1 cellular context compared by ENCODE assay signal in the genomic region with DNA sequence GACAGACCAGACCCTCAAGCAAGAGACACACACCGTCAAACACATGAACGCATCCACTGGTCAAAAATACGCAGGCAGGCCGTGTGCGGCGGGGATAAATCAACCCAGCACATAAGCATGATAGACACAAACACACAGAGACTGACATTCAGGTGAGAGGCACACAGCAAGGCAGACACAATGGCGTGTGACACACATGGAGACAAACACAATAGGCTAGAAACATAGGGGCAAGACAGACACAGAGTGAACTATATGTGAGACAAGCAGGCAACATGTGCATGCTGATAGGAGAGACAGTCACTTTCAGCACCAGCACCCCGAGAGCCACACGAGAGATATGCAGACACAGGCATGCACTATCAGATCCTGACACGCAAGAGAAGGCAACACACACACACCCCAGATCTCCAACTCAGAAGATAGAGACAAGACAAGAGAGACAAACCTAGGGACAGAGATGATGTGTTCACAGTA.
TF ChIP-seq lines count a peak whose summit lies in the region.

No MANE protein-coding gene starts in this region.

TF ChIP-seq in K562, 482 proteins besides CTCF, POLR2A, EP300 and RAD21 (continued from another document and continues in another):
- TF ChIP-seq, protein P1, sequence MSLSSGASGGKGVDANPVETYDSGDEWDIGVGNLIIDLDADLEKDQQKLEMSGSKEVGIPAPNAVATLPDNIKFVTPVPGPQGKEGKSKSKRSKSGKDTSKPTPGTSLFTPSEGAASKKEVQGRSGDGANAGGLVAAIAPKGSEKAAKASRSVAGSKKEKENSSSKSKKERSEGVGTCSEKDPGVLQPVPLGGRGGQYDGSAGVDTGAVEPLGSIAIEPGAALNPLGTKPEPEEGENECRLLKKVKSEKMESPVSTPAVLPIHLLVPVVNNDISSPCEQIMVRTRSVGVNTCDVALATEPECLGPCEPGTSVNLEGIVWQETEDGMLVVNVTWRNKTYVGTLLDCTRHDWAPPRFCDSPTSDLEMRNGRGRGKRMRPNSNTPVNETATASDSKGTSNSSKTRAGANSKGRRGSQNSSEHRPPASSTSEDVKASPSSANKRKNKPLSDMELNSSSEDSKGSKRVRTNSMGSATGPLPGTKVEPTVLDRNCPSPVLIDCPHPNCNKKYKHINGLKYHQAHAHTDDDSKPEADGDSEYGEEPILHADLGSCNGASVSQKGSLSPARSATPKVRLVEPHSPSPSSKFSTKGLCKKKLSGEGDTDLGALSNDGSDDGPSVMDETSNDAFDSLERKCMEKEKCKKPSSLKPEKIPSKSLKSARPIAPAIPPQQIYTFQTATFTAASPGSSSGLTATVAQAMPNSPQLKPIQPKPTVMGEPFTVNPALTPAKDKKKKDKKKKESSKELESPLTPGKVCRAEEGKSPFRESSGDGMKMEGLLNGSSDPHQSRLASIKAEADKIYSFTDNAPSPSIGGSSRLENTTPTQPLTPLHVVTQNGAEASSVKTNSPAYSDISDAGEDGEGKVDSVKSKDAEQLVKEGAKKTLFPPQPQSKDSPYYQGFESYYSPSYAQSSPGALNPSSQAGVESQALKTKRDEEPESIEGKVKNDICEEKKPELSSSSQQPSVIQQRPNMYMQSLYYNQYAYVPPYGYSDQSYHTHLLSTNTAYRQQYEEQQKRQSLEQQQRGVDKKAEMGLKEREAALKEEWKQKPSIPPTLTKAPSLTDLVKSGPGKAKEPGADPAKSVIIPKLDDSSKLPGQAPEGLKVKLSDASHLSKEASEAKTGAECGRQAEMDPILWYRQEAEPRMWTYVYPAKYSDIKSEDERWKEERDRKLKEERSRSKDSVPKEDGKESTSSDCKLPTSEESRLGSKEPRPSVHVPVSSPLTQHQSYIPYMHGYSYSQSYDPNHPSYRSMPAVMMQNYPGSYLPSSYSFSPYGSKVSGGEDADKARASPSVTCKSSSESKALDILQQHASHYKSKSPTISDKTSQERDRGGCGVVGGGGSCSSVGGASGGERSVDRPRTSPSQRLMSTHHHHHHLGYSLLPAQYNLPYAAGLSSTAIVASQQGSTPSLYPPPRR (CRISPR knock-in tag; IDR thresholded peaks at IDR 0.05; ENCODE audit: borderline replicate concordance) = peak; percentile 80; the same call in 1 of the 2 replicates
- peak; percentile 57 to 62; a peak in 2 of 4 replicates for TF ChIP-seq TEAD1 (CRISPR knock-in tag; IDR thresholded peaks at IDR 0.05)
- no peak for TF ChIP-seq HOXB6 (CRISPR knock-in tag; IDR thresholded peaks at IDR 0.05; ENCODE audit: borderline replicate concordance)
- 0 out of 2 replicates have a peak, but pooled peaks have one; percentile 24 for TF ChIP-seq RERE (CRISPR knock-in tag; IDR thresholded peaks at IDR 0.05; ENCODE audit: borderline replicate concordance)
- TF ChIP-seq MAX (CRISPR knock-in tag; IDR thresholded peaks at IDR 0.05) = no peak; the same call in none of the 2 replicates
- TF ChIP-seq, protein P2, sequence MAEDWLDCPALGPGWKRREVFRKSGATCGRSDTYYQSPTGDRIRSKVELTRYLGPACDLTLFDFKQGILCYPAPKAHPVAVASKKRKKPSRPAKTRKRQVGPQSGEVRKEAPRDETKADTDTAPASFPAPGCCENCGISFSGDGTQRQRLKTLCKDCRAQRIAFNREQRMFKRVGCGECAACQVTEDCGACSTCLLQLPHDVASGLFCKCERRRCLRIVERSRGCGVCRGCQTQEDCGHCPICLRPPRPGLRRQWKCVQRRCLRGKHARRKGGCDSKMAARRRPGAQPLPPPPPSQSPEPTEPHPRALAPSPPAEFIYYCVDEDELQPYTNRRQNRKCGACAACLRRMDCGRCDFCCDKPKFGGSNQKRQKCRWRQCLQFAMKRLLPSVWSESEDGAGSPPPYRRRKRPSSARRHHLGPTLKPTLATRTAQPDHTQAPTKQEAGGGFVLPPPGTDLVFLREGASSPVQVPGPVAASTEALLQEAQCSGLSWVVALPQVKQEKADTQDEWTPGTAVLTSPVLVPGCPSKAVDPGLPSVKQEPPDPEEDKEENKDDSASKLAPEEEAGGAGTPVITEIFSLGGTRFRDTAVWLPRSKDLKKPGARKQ (CRISPR knock-in tag; IDR thresholded peaks at IDR 0.05) = no peak
- no peak for TF ChIP-seq ZNF76 (CRISPR knock-in tag; IDR thresholded peaks at IDR 0.05; ENCODE audit: borderline replicate concordance)
- TF ChIP-seq, protein P3, sequence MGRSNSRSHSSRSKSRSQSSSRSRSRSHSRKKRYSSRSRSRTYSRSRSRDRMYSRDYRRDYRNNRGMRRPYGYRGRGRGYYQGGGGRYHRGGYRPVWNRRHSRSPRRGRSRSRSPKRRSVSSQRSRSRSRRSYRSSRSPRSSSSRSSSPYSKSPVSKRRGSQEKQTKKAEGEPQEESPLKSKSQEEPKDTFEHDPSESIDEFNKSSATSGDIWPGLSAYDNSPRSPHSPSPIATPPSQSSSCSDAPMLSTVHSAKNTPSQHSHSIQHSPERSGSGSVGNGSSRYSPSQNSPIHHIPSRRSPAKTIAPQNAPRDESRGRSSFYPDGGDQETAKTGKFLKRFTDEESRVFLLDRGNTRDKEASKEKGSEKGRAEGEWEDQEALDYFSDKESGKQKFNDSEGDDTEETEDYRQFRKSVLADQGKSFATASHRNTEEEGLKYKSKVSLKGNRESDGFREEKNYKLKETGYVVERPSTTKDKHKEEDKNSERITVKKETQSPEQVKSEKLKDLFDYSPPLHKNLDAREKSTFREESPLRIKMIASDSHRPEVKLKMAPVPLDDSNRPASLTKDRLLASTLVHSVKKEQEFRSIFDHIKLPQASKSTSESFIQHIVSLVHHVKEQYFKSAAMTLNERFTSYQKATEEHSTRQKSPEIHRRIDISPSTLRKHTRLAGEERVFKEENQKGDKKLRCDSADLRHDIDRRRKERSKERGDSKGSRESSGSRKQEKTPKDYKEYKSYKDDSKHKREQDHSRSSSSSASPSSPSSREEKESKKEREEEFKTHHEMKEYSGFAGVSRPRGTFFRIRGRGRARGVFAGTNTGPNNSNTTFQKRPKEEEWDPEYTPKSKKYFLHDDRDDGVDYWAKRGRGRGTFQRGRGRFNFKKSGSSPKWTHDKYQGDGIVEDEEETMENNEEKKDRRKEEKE (IDR thresholded peaks at IDR 0.05; ENCODE audit: borderline replicate concordance in 1 of 2, control insufficient read depth in 1 of 2, low read depth in 2 of 2, low read length in 1 of 2) = no peak
- no peak for TF ChIP-seq HINFP (tag; conservative IDR thresholded peaks at IDR 0.05; ENCODE audit: low read depth)
- TF ChIP-seq, protein P4, sequence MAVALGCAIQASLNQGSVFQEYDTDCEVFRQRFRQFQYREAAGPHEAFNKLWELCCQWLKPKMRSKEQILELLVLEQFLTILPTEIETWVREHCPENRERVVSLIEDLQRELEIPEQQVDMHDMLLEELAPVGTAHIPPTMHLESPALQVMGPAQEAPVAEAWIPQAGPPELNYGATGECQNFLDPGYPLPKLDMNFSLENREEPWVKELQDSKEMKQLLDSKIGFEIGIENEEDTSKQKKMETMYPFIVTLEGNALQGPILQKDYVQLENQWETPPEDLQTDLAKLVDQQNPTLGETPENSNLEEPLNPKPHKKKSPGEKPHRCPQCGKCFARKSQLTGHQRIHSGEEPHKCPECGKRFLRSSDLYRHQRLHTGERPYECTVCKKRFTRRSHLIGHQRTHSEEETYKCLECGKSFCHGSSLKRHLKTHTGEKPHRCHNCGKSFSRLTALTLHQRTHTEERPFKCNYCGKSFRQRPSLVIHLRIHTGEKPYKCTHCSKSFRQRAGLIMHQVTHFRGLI (CRISPR knock-in tag; IDR thresholded peaks at IDR 0.05) = no peak
- TF ChIP-seq SMC3 (conservative IDR thresholded peaks at IDR 0.05; ENCODE audit: insufficient read depth, low read depth, low read length) = no peak
- peak; percentile 77 for TF ChIP-seq PHB2 (IDR thresholded peaks at IDR 0.05; ENCODE audit: low read depth)
- TF ChIP-seq XRCC5 (IDR thresholded peaks at IDR 0.05; ENCODE audit: low read depth, low read length) = no peak
- TF ChIP-seq, protein P5, sequence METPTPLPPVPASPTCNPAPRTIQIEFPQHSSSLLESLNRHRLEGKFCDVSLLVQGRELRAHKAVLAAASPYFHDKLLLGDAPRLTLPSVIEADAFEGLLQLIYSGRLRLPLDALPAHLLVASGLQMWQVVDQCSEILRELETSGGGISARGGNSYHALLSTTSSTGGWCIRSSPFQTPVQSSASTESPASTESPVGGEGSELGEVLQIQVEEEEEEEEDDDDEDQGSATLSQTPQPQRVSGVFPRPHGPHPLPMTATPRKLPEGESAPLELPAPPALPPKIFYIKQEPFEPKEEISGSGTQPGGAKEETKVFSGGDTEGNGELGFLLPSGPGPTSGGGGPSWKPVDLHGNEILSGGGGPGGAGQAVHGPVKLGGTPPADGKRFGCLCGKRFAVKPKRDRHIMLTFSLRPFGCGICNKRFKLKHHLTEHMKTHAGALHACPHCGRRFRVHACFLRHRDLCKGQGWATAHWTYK (CRISPR knock-in tag; IDR thresholded peaks at IDR 0.05) = no peak
- TF ChIP-seq ZNF79 (CRISPR knock-in tag; IDR thresholded peaks at IDR 0.05; ENCODE audit: low read depth) = no peak
- TF ChIP-seq XRCC3 (IDR thresholded peaks at IDR 0.05) = no peak
- no peak for TF ChIP-seq ZNF384 (IDR thresholded peaks at IDR 0.05; ENCODE audit: low read depth, low read length)
- TF ChIP-seq BCL6 (CRISPR knock-in tag; IDR thresholded peaks at IDR 0.05) = no peak
- TF ChIP-seq JUNB (CRISPR knock-in tag; conservative IDR thresholded peaks at IDR 0.05) = no peak
- TF ChIP-seq, protein P6, sequence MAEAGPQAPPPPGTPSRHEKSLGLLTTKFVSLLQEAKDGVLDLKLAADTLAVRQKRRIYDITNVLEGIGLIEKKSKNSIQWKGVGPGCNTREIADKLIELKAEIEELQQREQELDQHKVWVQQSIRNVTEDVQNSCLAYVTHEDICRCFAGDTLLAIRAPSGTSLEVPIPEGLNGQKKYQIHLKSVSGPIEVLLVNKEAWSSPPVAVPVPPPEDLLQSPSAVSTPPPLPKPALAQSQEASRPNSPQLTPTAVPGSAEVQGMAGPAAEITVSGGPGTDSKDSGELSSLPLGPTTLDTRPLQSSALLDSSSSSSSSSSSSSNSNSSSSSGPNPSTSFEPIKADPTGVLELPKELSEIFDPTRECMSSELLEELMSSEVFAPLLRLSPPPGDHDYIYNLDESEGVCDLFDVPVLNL (CRISPR knock-in tag; IDR thresholded peaks at IDR 0.05; ENCODE audit: low read depth) = no peak
- no peak for TF ChIP-seq STAT5B (CRISPR knock-in tag; IDR thresholded peaks at IDR 0.05)
- no peak for TF ChIP-seq HDAC8 (tag; IDR thresholded peaks at IDR 0.05)
- TF ChIP-seq NFE2L1 (tag; IDR thresholded peaks at IDR 0.05; ENCODE audit: borderline replicate concordance, low read depth) = no peak
- TF ChIP-seq TFAM (CRISPR knock-in tag; conservative IDR thresholded peaks at IDR 0.05) = no peak
- TF ChIP-seq POLR3G (IDR thresholded peaks at IDR 0.05; ENCODE audit: extremely low read depth, insufficient read length, insufficient replicate concordance) = no peak
- peak; percentile 91 for TF ChIP-seq KLF16 (IDR thresholded peaks at IDR 0.05)
